In the genomic region with DNA sequence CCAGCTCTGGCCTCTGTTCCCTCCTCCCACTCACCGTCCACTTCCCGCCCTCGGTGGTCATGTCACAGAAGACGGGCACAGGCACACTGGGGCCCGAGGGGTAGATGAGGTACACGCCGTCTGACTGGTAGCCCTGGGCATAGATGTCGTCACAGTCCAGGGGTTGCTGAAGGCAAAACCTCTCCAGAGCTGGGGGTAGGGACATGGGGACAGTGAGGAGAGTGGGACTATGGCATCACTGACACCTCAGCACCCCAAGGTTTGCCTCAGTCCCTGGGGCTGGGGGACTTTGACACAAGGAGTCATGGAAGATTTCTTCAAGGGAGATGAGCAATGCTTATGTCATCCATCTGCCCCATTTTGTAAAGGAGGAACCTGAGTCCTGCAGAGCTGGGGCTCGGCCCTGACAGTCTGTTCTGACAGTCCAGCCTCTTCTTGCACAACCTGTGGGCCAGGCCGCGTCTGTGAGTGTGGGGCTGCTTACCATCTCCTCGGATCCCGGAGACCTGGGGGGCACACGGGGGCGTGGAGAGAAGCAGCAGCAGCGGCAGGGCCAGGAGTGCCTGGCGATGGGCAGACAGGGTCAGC, we compare ENCODE assay signal across 9 cellular contexts. TPM values are rescaled to one million over a fixed set of nuclear protein-coding genes. Genes with fewer than 3 reads are reported as not detected.
A peak's percentile ranks its signal among the peaks of the same experiment; 100 is the strongest.
DNase-seq lines count a peak whose midpoint lies in the region; ATAC-seq and TF ChIP-seq lines count a peak whose summit lies in the region.
"Had no signal": no experiment of that assay in that cellular context is flagged by ENCODE, and none has a peak within 500 bp of the region (broad histone marks: within the 10 kb centered on the region; RNA-seq: fewer than 3 reads in every experiment).

No MANE protein-coding gene starts in this region.

- peaks cover 19% of the 10 kb centered on the region for H3K36me3 Mint-ChIP-seq in MCF 10A (ENCODE audit: insufficient read depth, unreplicated experiment)

- TF ChIP-seq CTCF in MCF 10A (IDR thresholded peaks at IDR 0.05; ENCODE audit: unreplicated experiment) (no peak), lower lobe of right lung (IDR thresholded peaks at IDR 0.05) (no peak)

- POLR2A ChIA-PET in MCF 10A (lab: Yijun Ruan, JAX) = interaction anchor here (1.2 kb wide), 1 partner anchor 9 kb away, joined by 16 read pairs; a partner anchor contains a TSS

- H3K4me1 Mint-ChIP-seq in stimulated activated naive CD8-positive, alpha-beta T cell treated with anti-CD3 and anti-CD28 coated beads, Interleukin-15, amount 100 ng/mL, for 72 hours = peaks cover 29% of the 10 kb centered on the region
- peaks cover 26% of the 10 kb centered on the region for H3K4me1 Mint-ChIP-seq in MCF 10A (ENCODE audit: insufficient read depth, unreplicated experiment)

- peak; percentile 39 for ATAC-seq in stimulated activated naive CD8-positive, alpha-beta T cell treated with anti-CD3 and anti-CD28 coated beads, Interleukin-15, Interleukin-2, amounts not matched to agents 100 U/mL and 50 U/mL, for 24 hours
- no peak for ATAC-seq in stimulated activated naive CD8-positive, alpha-beta T cell treated with anti-CD3 and anti-CD28 coated beads, Interleukin-15, amount 100 ng/mL, for 72 hours
- ATAC-seq in lower lobe of right lung (peak; percentile 55 to 63), GM19035 (IDR thresholded peaks at IDR 0.05; ENCODE audit: unreplicated experiment) (no peak), HG02610 (IDR thresholded peaks at IDR 0.05; ENCODE audit: unreplicated experiment) (no peak), HG03521 (IDR thresholded peaks at IDR 0.05; ENCODE audit: unreplicated experiment) (no peak)

- H3K4me3 Mint-ChIP-seq in stimulated activated naive CD8-positive, alpha-beta T cell treated with anti-CD3 and anti-CD28 coated beads, Interleukin-15, amount 100 ng/mL, for 72 hours = no peak overlapping the region
- H3K4me3 Mint-ChIP-seq in MCF 10A (ENCODE audit: unreplicated experiment) = no peak overlapping the region

- intact Hi-C loops in MCF 10A (cut with micrococcal nuclease) = no loop called here
- intact Hi-C loops in lower lobe of right lung (cut with DNase I) = no loop called here

- peak overlapping the region; percentile 77 for H3K27ac ChIP-seq in lower lobe of right lung

- no peaks in the 10 kb centered on the region for H3K9me3 ChIP-seq in lower lobe of right lung

- CTCF ChIA-PET in MCF 10A (lab: Yijun Ruan, JAX) = interaction anchor here (1.0 to 2.8 kb wide), 2 partner anchors 9 to 61 kb away, joined by 4 to 6 read pairs; no protein-coding TSS in a partner anchor

- DNase-seq in stimulated activated naive CD8-positive, alpha-beta T cell treated with anti-CD3 and anti-CD28 coated beads, Interleukin-15, Interleukin-2, amounts not matched to agents 100 U/mL and 50 U/mL, for 24 hours = no peak
- DNase-seq in stimulated activated naive CD8-positive, alpha-beta T cell treated with anti-CD3 and anti-CD28 coated beads, Interleukin-15, amount 100 ng/mL, for 72 hours = no peak
- DNase-seq in MCF 10A (ENCODE audit: unreplicated experiment) (peak; percentile 87), lower lobe of right lung (peak; percentile 85), NCI-H446 treated with DMSO at 0.1 percent for 48 hours (lab: John Stamatoyannopoulos, UW) (no peak)
- DNase-seq: activated CD4-positive, CD25-positive, alpha-beta regulatory T cell treated with anti-CD3 and anti-CD28 coated beads, Interleukin-2, amount 50 U/mL, for 72 hours had no signal

- BruUV-seq in MCF 10A (replicated peaks; lab: Mats Ljungman, UMichigan) = no TSS peak

- peaks cover 31% of the 10 kb centered on the region for H3K27me3 Mint-ChIP-seq in stimulated activated naive CD8-positive, alpha-beta T cell treated with anti-CD3 and anti-CD28 coated beads, Interleukin-15, amount 100 ng/mL, for 72 hours
- H3K27me3 Mint-ChIP-seq in MCF 10A (ENCODE audit: insufficient read depth, unreplicated experiment) = no peaks in the 10 kb centered on the region

- H3K27me3 ChIP-seq in lower lobe of right lung (ENCODE audit: low read depth) = no peaks in the 10 kb centered on the region

- H3K4me3 ChIP-seq in lower lobe of right lung = peak overlapping the region; percentile 51

- H3K4me1 ChIP-seq in lower lobe of right lung = peaks cover 70% of the 10 kb centered on the region

- H3K36me3 ChIP-seq in lower lobe of right lung = peaks cover 43% of the 10 kb centered on the region

- no peaks in the 10 kb centered on the region for H3K9me3 Mint-ChIP-seq in stimulated activated naive CD8-positive, alpha-beta T cell treated with anti-CD3 and anti-CD28 coated beads, Interleukin-15, amount 100 ng/mL, for 72 hours
- H3K9me3 Mint-ChIP-seq in MCF 10A (ENCODE audit: unreplicated experiment) = no peaks in the 10 kb centered on the region

- H3K27ac Mint-ChIP-seq in stimulated activated naive CD8-positive, alpha-beta T cell treated with anti-CD3 and anti-CD28 coated beads, Interleukin-15, amount 100 ng/mL, for 72 hours = no peak overlapping the region
- peak overlapping the region; percentile 46 for H3K27ac Mint-ChIP-seq in MCF 10A (ENCODE audit: low read depth, unreplicated experiment)

RNA-seq across cellular contexts. Expression of a gene that starts 0.6 kb away (rescaled TPM):
- total RNA-seq in MCF 10A (2022) (not detected in 2 replicates), lower lobe of right lung (179 TPM)

RNA-seq across cellular contexts. Expression of a gene that starts 8.1 kb away (rescaled TPM):
- total RNA-seq in MCF 10A (2022) (14.5 and 18.2 TPM in 2 replicates), lower lobe of right lung (22.2 TPM)

RNA-seq across cellular contexts. Expression of a gene that starts 23.8 kb away (rescaled TPM):
- total RNA-seq in MCF 10A (2022) (30.4 and 33.0 TPM in 2 replicates), lower lobe of right lung (11.3 TPM)

RNA-seq across cellular contexts. Expression of a gene that starts 24.7 kb away (rescaled TPM):
- total RNA-seq in MCF 10A (2022) = 0.25 TPM in 1 of 2 replicates, not detected in the other
- total RNA-seq in lower lobe of right lung = 1.8 TPM

Comparison
In these comparisons a context has a peak if more than half of its experiments do, and no peak if none do; other contexts are left out.
1. ATAC-seq: peak in stimulated activated naive CD8-positive, alpha-beta T cell treated with anti-CD3 and anti-CD28 coated beads, Interleukin-15, Interleukin-2, amounts not matched to agents 100 U/mL and 50 U/mL, for 24 hours (single experiment) and lower lobe of right lung (2 of 2); none in stimulated activated naive CD8-positive, alpha-beta T cell treated with anti-CD3 and anti-CD28 coated beads, Interleukin-15, amount 100 ng/mL, for 72 hours (single experiment), GM19035 (single experiment), HG02610 (single experiment) and HG03521 (single experiment).
2. DNase-seq: peak in MCF 10A (single experiment) and lower lobe of right lung (single experiment); none in stimulated activated naive CD8-positive, alpha-beta T cell treated with anti-CD3 and anti-CD28 coated beads, Interleukin-15, Interleukin-2, amounts not matched to agents 100 U/mL and 50 U/mL, for 24 hours (single experiment), stimulated activated naive CD8-positive, alpha-beta T cell treated with anti-CD3 and anti-CD28 coated beads, Interleukin-15, amount 100 ng/mL, for 72 hours (0 of 2) and NCI-H446 treated with DMSO at 0.1 percent for 48 hours (single experiment).
3. RNA of a gene that starts 0.6 kb away (total RNA-seq): 179 TPM in lower lobe of right lung (single experiment); not detected in MCF 10A; every median in the first group is over 100 times any median in the second.